ENCODE assay signal across 25 cellular contexts in genomic region chr4:48493485-48494100, GRCh38. TPM values are rescaled to one million over a fixed set of nuclear protein-coding genes. Genes with fewer than 3 reads are reported as not detected.
DNase-seq lines count a peak whose midpoint lies in the region; ATAC-seq and TF ChIP-seq lines count a peak whose summit lies in the region.
"Had no signal": no experiment of that assay in that cellular context is flagged by ENCODE, and none has a peak within 500 bp of the region (broad histone marks: within the 10 kb centered on the region; RNA-seq: fewer than 3 reads in every experiment).

No MANE protein-coding gene starts in this region.

- H3K4me1 ChIP-seq in cardiac muscle cell (ENCODE audit: low read depth) (no peaks in the 10 kb centered on the region), left ventricle myocardium inferior (peaks cover 16% of the 10 kb centered on the region), upper lobe of left lung (peaks cover 8 to 22% (median 14%) of the 10 kb centered on the region in 4 donors)

- no peak overlapping the region for H3K4me3 ChIP-seq in cardiac muscle cell
- no peak overlapping the region for H3K4me3 ChIP-seq in left ventricle myocardium inferior
- no peak overlapping the region for H3K4me3 ChIP-seq in fibroblast of mammary gland (ENCODE audit: control insufficient read depth, low read depth, low read length)
- no peak overlapping the region for H3K4me3 ChIP-seq in upper lobe of left lung
- no peak overlapping the region for H3K4me3 ChIP-seq in dorsolateral prefrontal cortex
- H3K4me3 ChIP-seq: SK-N-MC, suprapubic skin had no signal

- H3K27me3 ChIP-seq in cardiac muscle cell (peaks cover 39% of the 10 kb centered on the region), left ventricle myocardium inferior (ENCODE audit: low read depth) (peaks cover 34% of the 10 kb centered on the region), upper lobe of left lung (peaks cover 0 to 25% (median 12%) of the 10 kb centered on the region in 4 donors), dorsolateral prefrontal cortex (peaks cover 0 to 31% (median 20%) of the 10 kb centered on the region in 45 donors)

- TF ChIP-seq POLR2A in upper lobe of left lung (IDR thresholded peaks at IDR 0.05), result no peak

- TF ChIP-seq CTCF in cardiac muscle cell (IDR thresholded peaks at IDR 0.05; ENCODE audit: low read depth, low read length) (no peak), left ventricle myocardium inferior (IDR thresholded peaks at IDR 0.05; ENCODE audit: borderline replicate concordance) (no peak), fibroblast of mammary gland (conservative IDR thresholded peaks at IDR 0.05; ENCODE audit: control insufficient read depth, insufficient read depth, low read depth, low read length) (no peak), upper lobe of left lung (IDR thresholded peaks at IDR 0.05) (no peak), dorsolateral prefrontal cortex (IDR thresholded peaks at IDR 0.05 in 54 of 56, conservative IDR thresholded peaks at IDR 0.05 in 2 of 56; ENCODE audit: low read depth in 1 of 56, partially characterized antibody in 56 of 56) (no peak)

- H3K9me3 ChIP-seq in cardiac muscle cell (ENCODE audit: low read depth), result no peaks in the 10 kb centered on the region
- H3K9me3 ChIP-seq in left ventricle myocardium inferior (replicated peaks), result no peaks in the 10 kb centered on the region
- H3K9me3 ChIP-seq in upper lobe of left lung, result no peaks in the 10 kb centered on the region
- H3K9me3 ChIP-seq: suprapubic skin had no signal

- DNase-seq in cardiac muscle cell (ENCODE audit: low read depth in 1 of 2, low spot score in 1 of 2) (peak; percentile 18 to 19), left ventricle myocardium inferior (no peak), NCI-H82 (lab: John Stamatoyannopoulos, UW) (peak; percentile 81), fibroblast of mammary gland (ENCODE audit: low read depth) (peak; percentile 7), upper lobe of left lung (no peak), activated T-cell treated with anti-CD3 and anti-CD28 coated beads for 4 hours (no peak), dorsolateral prefrontal cortex (no peak)
- DNase-seq: dermis blood vessel endothelial cell; DMS53; natural killer cell; NCI-H1092; NCI-H510A treated with DMSO at 0.1 percent for 48 hours; NK-92 treated with Interleukin-12 subunit alpha and Interleukin-12 subunit beta, amount 100 ng/mL, for 24 hours; retina; stimulated activated CD4-positive, alpha-beta T cell treated with anti-CD3 and anti-CD28 coated beads, Interleukin-2, amount 100 ng/mL, for 48 hours had no signal

- intact Hi-C loops in left ventricle myocardium inferior (cut with micrococcal nuclease), result no loop called here
- intact Hi-C loops in dorsolateral prefrontal cortex (cut with DNase I), result no loop called here

- 78% methylated on average over 4 of the region's 4 CpGs for WGBS in upper lobe of left lung, 2 donors

- H3K27ac ChIP-seq in cardiac muscle cell, result no peak overlapping the region
- no peak overlapping the region for H3K27ac ChIP-seq in left ventricle myocardium inferior (replicated peaks)
- peak overlapping the region in 2 of 4 donors; percentile 40 for H3K27ac ChIP-seq in upper lobe of left lung
- peak overlapping the region in 1 of 59 donors; percentile 12 for H3K27ac ChIP-seq in dorsolateral prefrontal cortex
- H3K27ac ChIP-seq: SK-N-MC, suprapubic skin had no signal

- TF ChIP-seq EP300 in upper lobe of left lung (IDR thresholded peaks at IDR 0.05), result no peak

- ATAC-seq in upper lobe of left lung (ENCODE audit: low FRiP score in 2 of 2) (peak; percentile 20 to 47), HG02588 (IDR thresholded peaks at IDR 0.05; ENCODE audit: unreplicated experiment) (no peak)
- ATAC-seq: natural killer cell; stimulated activated memory B cell treated with anti-CD40 and anti-IgM and Interleukin-4, amounts not matched to agents 10 μg/mL and 1 μg/mL and 100 μg/mL, for 72 hours had no signal

- H3K36me3 ChIP-seq in cardiac muscle cell (peaks cover 2% of the 10 kb centered on the region), left ventricle myocardium inferior (peaks cover 18% of the 10 kb centered on the region), upper lobe of left lung (peaks cover 0 to 8% (median 0%) of the 10 kb centered on the region in 4 donors)
- H3K36me3 ChIP-seq: suprapubic skin had no signal

RNA-seq across cellular contexts. Expression of gene ZAR1, which starts 3.5 kb away (rescaled TPM):
- total RNA-seq in cardiac muscle cell (not detected in 2 replicates), left ventricle myocardium inferior (not detected), upper lobe of left lung (1 to 10 TPM in 2 of 6 donors, under 1 TPM in 3, not detected in 1; 0.29 to 6.3 (median 0.34) TPM), dorsolateral prefrontal cortex (1 to 10 TPM in 4 of 120 experiments, under 1 TPM in 71, not detected in 45; 0.26 to 1.3 (median 0.58) TPM)
- polyA plus RNA-seq in cardiac muscle cell, result not detected in 2 replicates
- total RNA-seq: astrocyte, dermis blood vessel endothelial cell, fibroblast of lung, H4, mesenteric fat pad, natural killer cell, osteocyte, suprapubic skin had no signal
- polyA plus RNA-seq: BJ, fibroblast of lung had no signal

RNA-seq across cellular contexts. Expression of gene SLC10A4, which starts 10.4 kb away (rescaled TPM):
- 0.18 and 0.39 TPM in 2 replicates for total RNA-seq in cardiac muscle cell
- not detected in 2 replicates for polyA plus RNA-seq in cardiac muscle cell
- not detected for total RNA-seq in left ventricle myocardium inferior
- total RNA-seq in upper lobe of left lung, result 1 to 10 TPM in 2 of 6 donors, under 1 TPM in 3, not detected in 1; 0.72 to 2.1 (median 0.89) TPM
- total RNA-seq in dorsolateral prefrontal cortex, result 1 to 10 TPM in 116 of 120 experiments, under 1 TPM in 4; 0.44 to 6.2 (median 2.9) TPM
- total RNA-seq: dermis blood vessel endothelial cell, mesenteric fat pad, osteocyte had no signal
- polyA plus RNA-seq: BJ had no signal

Comparison
In these comparisons a context has a peak if more than half of its experiments do, and no peak if none do; other contexts are left out.
1. DNase-seq: peak in cardiac muscle cell (2 of 2), NCI-H82 (single experiment) and fibroblast of mammary gland (single experiment); none in left ventricle myocardium inferior (single experiment), upper lobe of left lung (0 of 2), activated T-cell treated with anti-CD3 and anti-CD28 coated beads for 4 hours (single experiment) and dorsolateral prefrontal cortex (0 of 10).